ENCODE assay signal across 7 cellular contexts in genomic region chr12:14256139-14256538, GRCh38.
DNase-seq lines count a peak whose midpoint lies in the region; ATAC-seq and TF ChIP-seq lines count a peak whose summit lies in the region.

No MANE protein-coding gene starts in this region.

- CTCF ChIA-PET in activated CD8-positive, alpha-beta T cell treated with anti-CD3 and anti-CD28 coated beads, Interleukin-2, amount 10 ng/mL, durations not matched to agents 7 days and 5 days (lab: Charles Lee), result interaction anchor here (0.7 to 2.7 kb wide), 12 partner anchors 10 to 198 kb away, joined by 3 to 36 read pairs (median 5); partner anchors contain the start of gene ATF7IP

- WGBS in stomach, 5 donors, result 29 to 50% (median 31%) methylated on average over 6 of the region's 6 CpGs

- no peaks in the 10 kb centered on the region for H3K27me3 ChIP-seq in stomach

- no peak for TF ChIP-seq CTCF in stomach (IDR thresholded peaks at IDR 0.05)

- peaks cover 37% of the 10 kb centered on the region for H3K36me3 Mint-ChIP-seq in activated CD8-positive, alpha-beta T cell treated with anti-CD3 and anti-CD28 coated beads, Interleukin-2, amount 10 ng/mL, durations not matched to agents 7 days and 5 days (ENCODE audit: low read depth)

- no peaks in the 10 kb centered on the region for H3K27me3 Mint-ChIP-seq in activated CD8-positive, alpha-beta T cell treated with anti-CD3 and anti-CD28 coated beads, Interleukin-2, amount 10 ng/mL, durations not matched to agents 7 days and 5 days (ENCODE audit: low read depth)

- intact Hi-C loops in stomach (cut with DNase I; ENCODE audit: low total_unique reads), result no loop called here

- H3K27ac ChIP-seq in stomach, result peak overlapping the region in 4 of 5 donors; percentile 86 to 92 (median 88)

- no peak for TF ChIP-seq EP300 in stomach (IDR thresholded peaks at IDR 0.05)

- peak overlapping the region; percentile 66 for H3K4me3 Mint-ChIP-seq in activated CD8-positive, alpha-beta T cell treated with anti-CD3 and anti-CD28 coated beads, Interleukin-2, amount 10 ng/mL, durations not matched to agents 7 days and 5 days

- peaks cover 64% of the 10 kb centered on the region for H3K4me1 Mint-ChIP-seq in activated CD8-positive, alpha-beta T cell treated with anti-CD3 and anti-CD28 coated beads, Interleukin-2, amount 10 ng/mL, durations not matched to agents 7 days and 5 days (ENCODE audit: low read depth)

- ATAC-seq in activated CD8-positive, alpha-beta T cell treated with anti-CD3 and anti-CD28 coated beads, Interleukin-2, amount 10 ng/mL, durations not matched to agents 7 days and 5 days, result peak; percentile 67

- H3K9me3 Mint-ChIP-seq in activated CD8-positive, alpha-beta T cell treated with anti-CD3 and anti-CD28 coated beads, Interleukin-2, amount 10 ng/mL, durations not matched to agents 7 days and 5 days (ENCODE audit: insufficient read depth), result peaks cover 20% of the 10 kb centered on the region

- H3K4me3 ChIP-seq in stomach, result no peak overlapping the region

- H3K27ac Mint-ChIP-seq in activated CD8-positive, alpha-beta T cell treated with anti-CD3 and anti-CD28 coated beads, Interleukin-2, amount 10 ng/mL, durations not matched to agents 7 days and 5 days, result peak overlapping the region; percentile 99

- no peaks in the 10 kb centered on the region for H3K9me3 ChIP-seq in stomach

- peaks cover 46 to 67% (median 53%) of the 10 kb centered on the region in 4 donors for H3K4me1 ChIP-seq in stomach

- no peak for TF ChIP-seq POLR2A in stomach (IDR thresholded peaks at IDR 0.05)

- no peaks in the 10 kb centered on the region for H3K36me3 ChIP-seq in stomach

- peak; percentile 65 for DNase-seq in MV-4-11 (lab: John Stamatoyannopoulos, UW)
- peak; percentile 69 for DNase-seq in activated CD8-positive, alpha-beta T cell treated with anti-CD3 and anti-CD28 coated beads, Interleukin-2, amount 10 ng/mL, durations not matched to agents 7 days and 5 days
- DNase-seq in hepatic stellate cell (ENCODE audit: low spot score), result peak; percentile 46
- DNase-seq in stomach, result no peak
- DNase-seq in cerebellar nuclear complex (lab: John Stamatoyannopoulos, UW), result no peak
- DNase-seq in AML-193 (lab: John Stamatoyannopoulos, UW), result no peak
- DNase-seq in T1000 (lab: John Stamatoyannopoulos, UW), result no peak

- POLR2A ChIA-PET in activated CD8-positive, alpha-beta T cell treated with anti-CD3 and anti-CD28 coated beads, Interleukin-2, amount 10 ng/mL, durations not matched to agents 7 days and 5 days (lab: Charles Lee), result interaction anchor here (0.5 to 2.4 kb wide), 8 partner anchors 17 to 515 kb away, joined by 3 to 17 read pairs (median 6); partner anchors contain the start of gene ATF7IP

Comparison
In these comparisons a context has a peak if more than half of its experiments do, and no peak if none do; other contexts are left out.
1. DNase-seq: peak in MV-4-11 (single experiment), activated CD8-positive, alpha-beta T cell treated with anti-CD3 and anti-CD28 coated beads, Interleukin-2, amount 10 ng/mL, durations not matched to agents 7 days and 5 days (single experiment) and hepatic stellate cell (single experiment); none in stomach (single experiment), cerebellar nuclear complex (0 of 2), AML-193 (0 of 2) and T1000 (single experiment).